9 cellular contexts compared by ENCODE assay signal in the genomic region with DNA sequence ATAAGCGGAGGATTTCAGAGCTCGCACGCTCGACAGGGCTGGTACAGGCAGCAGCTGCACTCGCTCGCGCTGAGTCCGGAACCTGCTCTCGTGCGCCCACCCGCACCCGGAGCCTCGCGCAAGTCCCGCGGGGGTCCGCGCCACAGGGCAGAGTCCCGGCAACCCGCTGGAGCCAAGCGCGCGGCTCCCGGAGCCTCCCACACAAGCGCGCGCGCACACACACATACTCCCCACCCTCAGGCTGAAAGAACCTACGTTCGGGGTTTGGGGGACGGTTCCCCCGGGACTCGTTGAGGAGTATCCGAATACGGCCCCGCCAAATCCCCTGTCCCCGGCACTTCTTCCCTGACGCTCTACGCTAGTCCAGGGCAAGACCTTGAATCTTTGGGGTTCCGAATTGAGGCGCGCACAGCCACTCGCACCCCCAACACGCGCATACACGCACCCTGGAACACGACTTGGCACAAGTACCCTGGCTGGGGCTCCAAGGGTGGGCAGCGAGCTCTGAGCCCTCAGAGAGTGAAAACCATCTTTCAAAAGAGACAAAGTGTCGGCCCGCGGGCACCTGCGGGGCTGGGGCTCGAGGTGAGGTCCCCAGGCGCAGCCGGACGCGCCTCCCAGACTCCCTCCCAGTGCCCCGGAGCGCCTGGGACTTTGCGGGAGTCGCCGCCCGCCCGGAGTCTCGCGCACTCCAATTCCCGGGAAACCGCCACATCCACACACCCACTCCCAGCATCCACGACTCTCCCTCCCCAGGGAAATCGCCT. TPM values are rescaled to one million over a fixed set of nuclear protein-coding genes. Genes with fewer than 3 reads are reported as not detected.
DNase-seq lines count a peak whose midpoint lies in the region; TF ChIP-seq lines count a peak whose summit lies in the region.
"Had no signal": no experiment of that assay in that cellular context is flagged by ENCODE, and none has a peak within 500 bp of the region (broad histone marks: within the 10 kb centered on the region; RNA-seq: fewer than 3 reads in every experiment).

No MANE protein-coding gene starts in this region.

- peaks cover 71% of the 10 kb centered on the region for H3K27me3 Mint-ChIP-seq in activated T-cell treated with anti-CD3 and anti-CD28 coated beads, Interleukin-2, amount 50 U/mL, for 24 hours

- TF ChIP-seq CTCF in hepatocyte (IDR thresholded peaks at IDR 0.05; ENCODE audit: poor library complexity) (no peak), retinal pigment epithelial cell (conservative IDR thresholded peaks at IDR 0.05; ENCODE audit: low read depth, low read length) (no peak)

- H2AFZ ChIP-seq in hepatocyte: peak overlapping the region; percentile 20

- no peak overlapping the region for H3K9ac ChIP-seq in adipocyte (ENCODE audit: low read length)

- H3K36me3 Mint-ChIP-seq in activated T-cell treated with anti-CD3 and anti-CD28 coated beads, Interleukin-2, amount 50 U/mL, for 24 hours (ENCODE audit: low read depth): no peaks in the 10 kb centered on the region
- H3K36me3 Mint-ChIP-seq: activated naive CD8-positive, alpha-beta T cell had no signal

- H3K36me3 ChIP-seq in adipocyte (ENCODE audit: control insufficient read depth, insufficient read depth, low read length, severe bottlenecking) (no peaks in the 10 kb centered on the region), hepatocyte (replicated peaks; ENCODE audit: insufficient read depth, low read depth) (no peaks in the 10 kb centered on the region)

- H3K9me2 ChIP-seq in hepatocyte (replicated peaks; ENCODE audit: insufficient read depth): no peaks in the 10 kb centered on the region

- no peaks in the 10 kb centered on the region for H3K79me2 ChIP-seq in hepatocyte

- H3K4me3 Mint-ChIP-seq in activated T-cell treated with anti-CD3 and anti-CD28 coated beads, Interleukin-2, amount 50 U/mL, for 24 hours: no peak overlapping the region
- H3K4me3 Mint-ChIP-seq: activated naive CD8-positive, alpha-beta T cell had no signal

- H3K4me3 ChIP-seq in adipocyte (ENCODE audit: low read length): peak overlapping the region; percentile 37
- peak overlapping the region; percentile 26 for H3K4me3 ChIP-seq in hepatocyte
- H3K4me3 ChIP-seq in retinal pigment epithelial cell (ENCODE audit: low read length): peak overlapping the region; percentile 63

- H4K20me1 ChIP-seq in hepatocyte (ENCODE audit: insufficient read depth, poor library complexity, severe bottlenecking): no peaks in the 10 kb centered on the region

- H3K4me2 ChIP-seq in hepatocyte: peak overlapping the region; percentile 86

- peaks cover 60% of the 10 kb centered on the region for H3K27me3 ChIP-seq in adipocyte (replicated peaks; ENCODE audit: control insufficient read depth, insufficient read depth, low read length)
- H3K27me3 ChIP-seq in hepatocyte: peaks cover 4% of the 10 kb centered on the region

- DNase-seq in EH (ENCODE audit: low read depth): peak; percentile 0
- DNase-seq in adipocyte (ENCODE audit: low read depth): peak; percentile 2
- peak; percentile 11 for DNase-seq in hepatocyte (ENCODE audit: low spot score)
- DNase-seq in retinal pigment epithelial cell (ENCODE audit: low read depth): no peak
- no peak for DNase-seq in putamen (ENCODE audit: low spot score)
- DNase-seq in stimulated activated CD4-positive, alpha-beta T cell treated with anti-CD3 and anti-CD28 coated beads, Interleukin-15, amount 100 ng/mL, for 24 hours: no peak
- DNase-seq in activated T-cell treated with anti-CD3 and anti-CD28 coated beads, Interleukin-2, amount 50 U/mL, for 24 hours: no peak
- DNase-seq in T-helper 9 cell: no peak

- WGBS in hepatocyte (ENCODE audit: low lambda C conversion rate, missing lambda C conversion rate): 42% methylated on average over 65 of the region's 70 CpGs

- H3K27ac Mint-ChIP-seq in activated T-cell treated with anti-CD3 and anti-CD28 coated beads, Interleukin-2, amount 50 U/mL, for 24 hours: no peak overlapping the region
- H3K27ac Mint-ChIP-seq: activated naive CD8-positive, alpha-beta T cell had no signal

- H3K9me3 ChIP-seq in adipocyte (ENCODE audit: control insufficient read depth, low read length) (no peaks in the 10 kb centered on the region), hepatocyte (ENCODE audit: low read depth) (no peaks in the 10 kb centered on the region)

- peaks cover 1% of the 10 kb centered on the region for H3K4me1 Mint-ChIP-seq in activated T-cell treated with anti-CD3 and anti-CD28 coated beads, Interleukin-2, amount 50 U/mL, for 24 hours (ENCODE audit: low read depth)

- no peaks in the 10 kb centered on the region for H3K4me1 ChIP-seq in adipocyte (ENCODE audit: control insufficient read depth, insufficient read depth, low read length)
- no peaks in the 10 kb centered on the region for H3K4me1 ChIP-seq in hepatocyte (ENCODE audit: insufficient read depth)

- H3K9me3 Mint-ChIP-seq in activated T-cell treated with anti-CD3 and anti-CD28 coated beads, Interleukin-2, amount 50 U/mL, for 24 hours: no peaks in the 10 kb centered on the region

- no peak overlapping the region for H3K27ac ChIP-seq in hepatocyte

RNA-seq across cellular contexts. Expression of a gene that starts 0.9 kb away (rescaled TPM):
- 5.7 and 6.4 TPM in 2 replicates for total RNA-seq in hepatocyte
- 3.1 and 4.7 TPM in 2 replicates for polyA plus RNA-seq in hepatocyte

Comparison
In these comparisons a context has a peak if more than half of its experiments do, and no peak if none do; other contexts are left out.
1. DNase-seq: peak in EH (single experiment), adipocyte (single experiment) and hepatocyte (single experiment); none in retinal pigment epithelial cell (single experiment), putamen (single experiment), stimulated activated CD4-positive, alpha-beta T cell treated with anti-CD3 and anti-CD28 coated beads, Interleukin-15, amount 100 ng/mL, for 24 hours (single experiment), activated T-cell treated with anti-CD3 and anti-CD28 coated beads, Interleukin-2, amount 50 U/mL, for 24 hours (single experiment) and T-helper 9 cell (single experiment).
2. Peak in every context shown above with its lines, with median percentiles within 50 percentile points of each other: H3K4me3 ChIP-seq.